26 cellular contexts compared by ENCODE assay signal in genomic region chr6:27066802-27067201, GRCh38.
DNase-seq lines count a peak whose midpoint lies in the region; ATAC-seq and TF ChIP-seq lines count a peak whose summit lies in the region.
"Had no signal": no experiment of that assay in that cellular context is flagged by ENCODE, and none has a peak within 500 bp of the region (broad histone marks: within the 10 kb centered on the region; RNA-seq: fewer than 3 reads in every experiment).

No MANE protein-coding gene starts in this region.

- H3K27me3 ChIP-seq in HUES6 (ENCODE audit: control insufficient read depth, insufficient read depth, low read length) (no peaks in the 10 kb centered on the region), iPS-15b (ENCODE audit: control insufficient read depth, insufficient read depth, low read length) (no peaks in the 10 kb centered on the region), upper lobe of right lung (no peaks in the 10 kb centered on the region)
- H3K27me3 ChIP-seq in effector memory CD4-positive, alpha-beta T cell (replicated peaks; ENCODE audit: control insufficient read depth, insufficient read depth, low read length, poor library complexity, severe bottlenecking) = peaks cover 8% of the 10 kb centered on the region
- H3K27me3 ChIP-seq: breast epithelium had no signal

- H3K9ac ChIP-seq in HUES6 (ENCODE audit: low read length) = no peak overlapping the region
- no peak overlapping the region for H3K9ac ChIP-seq in iPS-15b (ENCODE audit: low read depth, low read length)

- no peak for TF ChIP-seq CTCF in VCaP (conservative IDR thresholded peaks at IDR 0.05)
- no peak for TF ChIP-seq CTCF in upper lobe of right lung (IDR thresholded peaks at IDR 0.05)

- peak overlapping the region; percentile 28; the same call in 1 of the 2 replicates for H3K4me3 ChIP-seq in HUES6 (ENCODE audit: low read depth, low read length)
- H3K4me3 ChIP-seq in iPS-15b (ENCODE audit: low read depth, low read length) = peak overlapping the region; percentile 36
- H3K4me3 ChIP-seq in upper lobe of right lung = no peak overlapping the region
- no peak overlapping the region for H3K4me3 ChIP-seq in effector memory CD4-positive, alpha-beta T cell (ENCODE audit: insufficient read depth, low read depth, low read length, poor library complexity, severe bottlenecking)
- H3K4me3 ChIP-seq: breast epithelium, suprapubic skin had no signal

- no peaks in the 10 kb centered on the region for H3K9me3 ChIP-seq in HUES6 (ENCODE audit: control insufficient read depth, insufficient read depth, low read depth, low read length)
- H3K9me3 ChIP-seq in iPS-15b (ENCODE audit: control insufficient read depth, insufficient read depth, low read length) = no peaks in the 10 kb centered on the region
- no peaks in the 10 kb centered on the region for H3K9me3 ChIP-seq in upper lobe of right lung
- H3K9me3 ChIP-seq in effector memory CD4-positive, alpha-beta T cell (ENCODE audit: control insufficient read depth, low read length) = no peaks in the 10 kb centered on the region
- H3K9me3 ChIP-seq: breast epithelium, Caco-2, suprapubic skin had no signal

- H3K4me1 ChIP-seq in HUES6 (ENCODE audit: control insufficient read depth, insufficient read depth, low read length) (peaks cover 12% of the 10 kb centered on the region), iPS-15b (ENCODE audit: control insufficient read depth, insufficient read depth, low read length) (peaks cover 9% of the 10 kb centered on the region), upper lobe of right lung (no peaks in the 10 kb centered on the region)
- H3K4me1 ChIP-seq in effector memory CD4-positive, alpha-beta T cell (ENCODE audit: control insufficient read depth, insufficient read depth, low read length, poor library complexity, severe bottlenecking) = no peaks in the 10 kb centered on the region
- H3K4me1 ChIP-seq: breast epithelium, Caco-2, suprapubic skin had no signal

- DNase-seq in substantia nigra (lab: John Stamatoyannopoulos, UW) (peak in 2 of 49 donors; percentile 1 to 20), upper lobe of right lung (no peak)
- DNase-seq in activated CD4-positive, CD25-positive, alpha-beta regulatory T cell treated with anti-CD3 and anti-CD28 coated beads, Interleukin-2, amount 50 U/mL, for 72 hours = no peak
- DNase-seq in effector memory CD4-positive, alpha-beta T cell = no peak
- DNase-seq: activated CD4-positive, alpha-beta T cell treated with anti-CD3 and anti-CD28 coated beads, Interleukin-2, amount 10 ng/mL, durations not matched to agents 24 days and 14 days; activated effector memory CD4-positive, alpha-beta T cell treated with Interleukin-2 at 50 U/mL for 16 hours; Caco-2; DMS79 treated with DMSO at 0.1 percent for 48 hours; effector CD4-positive, alpha-beta T cell; Karpas-422; naive thymus-derived CD4-positive, alpha-beta T cell; NCI-H1436; NCI-H2081 treated with DMSO at 0.1 percent for 48 hours; NCI-H345; NCI-H82; occipital lobe; T1000; WERI-Rb-1 had no signal

- H3K27ac ChIP-seq in HUES6 (ENCODE audit: low read depth, low read length) (no peak overlapping the region), VCaP (peak overlapping the region; percentile 53), substantia nigra (ENCODE audit: low read depth, low read length, poor library complexity, severe bottlenecking) (peak overlapping the region; percentile 72), upper lobe of right lung (no peak overlapping the region)
- H3K27ac ChIP-seq in effector memory CD4-positive, alpha-beta T cell (ENCODE audit: insufficient read depth, low read length, poor library complexity, severe bottlenecking) = no peak overlapping the region
- H3K27ac ChIP-seq: breast epithelium, C4-2B, suprapubic skin, WERI-Rb-1 had no signal

- no peaks in the 10 kb centered on the region for H3K36me3 ChIP-seq in HUES6 (ENCODE audit: control insufficient read depth, insufficient read depth, low read length)
- H3K36me3 ChIP-seq in iPS-15b (ENCODE audit: control insufficient read depth, insufficient read depth, low read length) = no peaks in the 10 kb centered on the region
- H3K36me3 ChIP-seq in upper lobe of right lung = no peaks in the 10 kb centered on the region
- H3K36me3 ChIP-seq in effector memory CD4-positive, alpha-beta T cell (ENCODE audit: control insufficient read depth, insufficient read depth, low read length) = no peaks in the 10 kb centered on the region
- H3K36me3 ChIP-seq: breast epithelium, suprapubic skin, WERI-Rb-1 had no signal

- ATAC-seq in GM21528 (IDR thresholded peaks at IDR 0.05; ENCODE audit: low FRiP score, unreplicated experiment) (no peak), upper lobe of right lung (no peak)
- ATAC-seq: naive thymus-derived CD4-positive, alpha-beta T cell; stimulated activated effector memory CD8-positive, alpha-beta T cell treated with anti-CD3 and anti-CD28 coated beads, Interleukin-12 subunit alpha, Interleukin-12 subunit beta, amount 100 ng/mL, for 72 hours had no signal

- intact Hi-C loops in upper lobe of right lung (cut with DNase I) = no loop called here

Comparison
In these comparisons a context has a peak if more than half of its experiments do, and no peak if none do; other contexts are left out.
1. H3K27ac ChIP-seq: peak in VCaP (single experiment) and substantia nigra (single experiment); none in HUES6 (single experiment), upper lobe of right lung (single experiment) and effector memory CD4-positive, alpha-beta T cell (single experiment).
2. H3K4me3 ChIP-seq: peak in HUES6 (single experiment) and iPS-15b (single experiment); none in upper lobe of right lung (single experiment) and effector memory CD4-positive, alpha-beta T cell (single experiment).